ENCODE assay signal across 16 cellular contexts in genomic region chr22:26970809-26971394, GRCh38.
DNase-seq lines count a peak whose midpoint lies in the region; ATAC-seq and TF ChIP-seq lines count a peak whose summit lies in the region.
"Had no signal": no experiment of that assay in that cellular context is flagged by ENCODE, and none has a peak within 500 bp of the region (broad histone marks: within the 10 kb centered on the region; RNA-seq: fewer than 3 reads in every experiment).

No MANE protein-coding gene starts in this region.

- no peak for ATAC-seq in HG02588 (IDR thresholded peaks at IDR 0.05; ENCODE audit: unreplicated experiment)

- no peaks in the 10 kb centered on the region for H4K20me1 ChIP-seq in H9 (ENCODE audit: control insufficient read depth, insufficient read depth, insufficient read length)

- H3K14ac ChIP-seq in H9 (ENCODE audit: insufficient read depth, low read length): no peak overlapping the region

- H2BK20ac ChIP-seq in H9 (ENCODE audit: low read depth, low read length, poor library complexity, severe bottlenecking): no peak overlapping the region

- H3K79me2 ChIP-seq in H9 (ENCODE audit: insufficient read depth, low read length): no peaks in the 10 kb centered on the region

- no peak overlapping the region for H3K18ac ChIP-seq in H9 (ENCODE audit: insufficient read length, low read depth, low read length)

- no peak overlapping the region for H2BK12ac ChIP-seq in H9 (ENCODE audit: insufficient read length, low read depth, low read length)

- H2BK15ac ChIP-seq in H9 (ENCODE audit: low read depth, low read length): no peak overlapping the region

- no peak overlapping the region for H2AK5ac ChIP-seq in H9 (ENCODE audit: insufficient read length, low read length)

- peak; percentile 5 for DNase-seq in DMS153 (lab: John Stamatoyannopoulos, UW)
- DNase-seq in DMS153 treated with DMSO at 0.1 percent for 48 hours (lab: John Stamatoyannopoulos, UW; ENCODE audit: unreplicated experiment): no peak
- peak; percentile 46 for DNase-seq in H9
- DNase-seq in SW480 (ENCODE audit: low spot score): peak; percentile 10
- peak; percentile 48 for DNase-seq in iPS-NIHi7 (ENCODE audit: extremely low spot score)
- no peak for DNase-seq in cerebellar nuclear complex (lab: John Stamatoyannopoulos, UW)
- DNase-seq in ecto neural progenitor cell (ENCODE audit: low spot score): no peak
- DNase-seq: CD4-positive, CD25-positive, alpha-beta regulatory T cell; DND-41; GOT3; HFFc6; NCI-H187; NCI-H446 treated with DMSO at 0.1 percent for 48 hours had no signal

- H3K23me2 ChIP-seq in H9 (ENCODE audit: insufficient read length, low read depth, low read length, poor library complexity, severe bottlenecking): no peaks in the 10 kb centered on the region

- H4K8ac ChIP-seq in H9 (replicated peaks; ENCODE audit: insufficient read length, low read depth, low read length): no peak overlapping the region

- no peaks in the 10 kb centered on the region for H3K9me3 ChIP-seq in H9 (ENCODE audit: control insufficient read depth, low read depth, low read length)

- no peak overlapping the region for H2BK120ac ChIP-seq in H9 (ENCODE audit: low read depth, low read length, poor library complexity, severe bottlenecking)

- no peaks in the 10 kb centered on the region for H3K4me1 Mint-ChIP-seq in H9
- H3K4me1 Mint-ChIP-seq: B cell had no signal

- H4K91ac ChIP-seq in H9 (ENCODE audit: insufficient read length, low read depth, low read length): no peak overlapping the region

- no peak overlapping the region for H3K23ac ChIP-seq in H9 (ENCODE audit: insufficient read length, low read depth, low read length)

- H4K5ac ChIP-seq in H9 (ENCODE audit: insufficient read length, low read depth, low read length): no peak overlapping the region

- H3K9me3 Mint-ChIP-seq in H9: no peaks in the 10 kb centered on the region; a peak in 1 of 5 replicates
- H3K9me3 Mint-ChIP-seq: HFFc6 had no signal

- H3K4me2 ChIP-seq in H9 (ENCODE audit: insufficient read depth, insufficient read length, low read length): no peak overlapping the region

- H3K4me3 Mint-ChIP-seq in H9: no peak overlapping the region
- H3K4me3 Mint-ChIP-seq: B cell; CD4-positive, CD25-positive, alpha-beta regulatory T cell; HFFc6 had no signal

- H3K27me3 Mint-ChIP-seq in H9 (ENCODE audit: low read depth): peaks cover 16% of the 10 kb centered on the region
- H3K27me3 Mint-ChIP-seq: CD4-positive, CD25-positive, alpha-beta regulatory T cell had no signal

- no peaks in the 10 kb centered on the region for H3K36me3 Mint-ChIP-seq in H9 (ENCODE audit: insufficient read depth in 1 of 3, low read depth in 3 of 3)
- H3K36me3 Mint-ChIP-seq: CD4-positive, CD25-positive, alpha-beta regulatory T cell had no signal

- H3K4ac ChIP-seq in H9 (ENCODE audit: low read depth, low read length): no peak overlapping the region

- H2BK5ac ChIP-seq in H9 (ENCODE audit: insufficient read length, low read length): no peak overlapping the region

- no peak overlapping the region for H3K9ac ChIP-seq in H9 (ENCODE audit: extremely low read depth, insufficient read length, low read length)

- H3K56ac ChIP-seq in H9 (ENCODE audit: insufficient read length, low read depth, low read length): no peak overlapping the region

- no peak overlapping the region for H3T11ph ChIP-seq in H9 (ENCODE audit: low read length)

- no peak for TF ChIP-seq CTCF in H9 (conservative IDR thresholded peaks at IDR 0.05)

- H3K79me1 ChIP-seq in H9 (ENCODE audit: insufficient read depth, low read depth, low read length, poor library complexity, severe bottlenecking): no peaks in the 10 kb centered on the region

- H3K27ac Mint-ChIP-seq in H9: no peak overlapping the region; a peak in 1 of 7 replicates
- H3K27ac Mint-ChIP-seq: B cell; CD4-positive, CD25-positive, alpha-beta regulatory T cell; HFFc6 had no signal

- no peaks in the 10 kb centered on the region for H3K4me1 ChIP-seq in H9 (ENCODE audit: insufficient read depth, low read length)

- no peaks in the 10 kb centered on the region; the same call in 1 of the 2 replicates for H3K27me3 ChIP-seq in H9 (ENCODE audit: insufficient read depth, low read length)

- no peak overlapping the region for H3K27ac ChIP-seq in H9 (ENCODE audit: insufficient read length, low read depth, low read length)
- H3K27ac ChIP-seq: 22Rv1 had no signal

- no CpG with 5 or more reads among the region's 5 CpGs for WGBS in H9 (ENCODE audit: extremely low coverage, insufficient read length, low lambda C conversion rate)

- peak overlapping the region; percentile 34 for H2AFZ ChIP-seq in H9 (ENCODE audit: low read length)

Comparison
In these comparisons a context has a peak if more than half of its experiments do, and no peak if none do; other contexts are left out.
1. DNase-seq: peak in DMS153 (single experiment), H9 (single experiment), SW480 (single experiment) and iPS-NIHi7 (single experiment); none in DMS153 treated with DMSO at 0.1 percent for 48 hours (single experiment), cerebellar nuclear complex (0 of 2) and ecto neural progenitor cell (single experiment).